In genomic region chr5:66511491-66511890, GRCh38 we compare ENCODE assay signal across 27 cellular contexts.
DNase-seq lines count a peak whose midpoint lies in the region; ATAC-seq, FAIRE-seq and TF ChIP-seq lines count a peak whose summit lies in the region.
"Had no signal": no experiment of that assay in that cellular context is flagged by ENCODE, and none has a peak within 500 bp of the region (broad histone marks: within the 10 kb centered on the region; RNA-seq: fewer than 3 reads in every experiment).

No MANE protein-coding gene starts in this region.

- H4K20me1 ChIP-seq in astrocyte (ENCODE audit: insufficient read depth, low read length) (no peaks in the 10 kb centered on the region), SK-N-SH (ENCODE audit: insufficient read depth) (no peaks in the 10 kb centered on the region)

- TF ChIP-seq CTCF in astrocyte (IDR thresholded peaks at IDR 0.05; ENCODE audit: insufficient read depth, low read depth, low read length): no peak
- TF ChIP-seq CTCF in foreskin keratinocyte (conservative IDR thresholded peaks at IDR 0.05): no peak
- no peak for TF ChIP-seq CTCF in SK-N-SH (IDR thresholded peaks at IDR 0.05)
- TF ChIP-seq CTCF in activated CD8-positive, alpha-beta T cell treated with anti-CD3 and anti-CD28 coated beads for 36 hours (IDR thresholded peaks at IDR 0.05): no peak

- POLR2A ChIA-PET in SK-N-SH (lab: Yijun Ruan, JAX): no interaction called here
- POLR2A ChIA-PET in activated CD8-positive, alpha-beta T cell treated with anti-CD3 and anti-CD28 coated beads for 36 hours (lab: Charles Lee): no interaction called here

- TF ChIP-seq EP300 in SK-N-SH (IDR thresholded peaks at IDR 0.05; ENCODE audit: borderline replicate concordance in 1 of 2, low read depth in 1 of 2, low read length in 1 of 2): no peak

- H3K79me2 ChIP-seq in astrocyte (ENCODE audit: insufficient read depth, low read length) (no peaks in the 10 kb centered on the region), SK-N-SH (ENCODE audit: insufficient read depth) (no peaks in the 10 kb centered on the region)

- peaks cover 2% of the 10 kb centered on the region for H3K9me3 Mint-ChIP-seq in astrocyte (ENCODE audit: unreplicated experiment)
- no peaks in the 10 kb centered on the region for H3K9me3 Mint-ChIP-seq in activated CD8-positive, alpha-beta T cell treated with anti-CD3 and anti-CD28 coated beads for 36 hours
- H3K9me3 Mint-ChIP-seq: H9 had no signal

- H3K9me2 ChIP-seq in SK-N-SH: no peaks in the 10 kb centered on the region

- H3K36me3 Mint-ChIP-seq in astrocyte (ENCODE audit: low read depth, unreplicated experiment): no peaks in the 10 kb centered on the region
- H3K36me3 Mint-ChIP-seq in activated CD8-positive, alpha-beta T cell treated with anti-CD3 and anti-CD28 coated beads for 36 hours (ENCODE audit: low read depth): no peaks in the 10 kb centered on the region
- H3K36me3 Mint-ChIP-seq: CD4-positive, alpha-beta memory T cell had no signal

- no peaks in the 10 kb centered on the region for H3K27me3 ChIP-seq in astrocyte (ENCODE audit: insufficient read depth, low read length)
- no peaks in the 10 kb centered on the region for H3K27me3 ChIP-seq in foreskin keratinocyte
- H3K27me3 ChIP-seq in SK-N-SH (ENCODE audit: insufficient read depth): no peaks in the 10 kb centered on the region
- H3K27me3 ChIP-seq: SJSA1 had no signal

- no peak overlapping the region for H3K4me3 Mint-ChIP-seq in astrocyte (ENCODE audit: unreplicated experiment)
- no peak overlapping the region for H3K4me3 Mint-ChIP-seq in activated CD8-positive, alpha-beta T cell treated with anti-CD3 and anti-CD28 coated beads for 36 hours
- H3K4me3 Mint-ChIP-seq: CD4-positive, alpha-beta memory T cell; H9 had no signal

- no peak overlapping the region for H2AFZ ChIP-seq in astrocyte (ENCODE audit: low read depth, low read length)
- no peak overlapping the region for H2AFZ ChIP-seq in SK-N-SH (ENCODE audit: low read depth)

- no peaks in the 10 kb centered on the region for H3F3A ChIP-seq in SK-N-SH (replicated peaks; ENCODE audit: insufficient read depth)

- H3K9me3 ChIP-seq in astrocyte (ENCODE audit: insufficient read depth, low read depth, low read length) (peaks cover 2% of the 10 kb centered on the region), SK-N-SH (no peaks in the 10 kb centered on the region)
- H3K9me3 ChIP-seq: SJSA1 had no signal

- no peak overlapping the region for H3K27ac ChIP-seq in astrocyte (ENCODE audit: low read depth, low read length)
- H3K27ac ChIP-seq in foreskin keratinocyte: no peak overlapping the region
- H3K27ac ChIP-seq in SK-N-SH (ENCODE audit: low read depth in 2 of 2, low read length in 1 of 2): no peak overlapping the region
- H3K27ac ChIP-seq: SJSA1 had no signal

- H3K4me2 ChIP-seq in astrocyte (ENCODE audit: low read length) (no peak overlapping the region), SK-N-SH (no peak overlapping the region)

- H3K4me3 ChIP-seq in astrocyte (ENCODE audit: insufficient read depth, low read depth, low read length): no peak overlapping the region
- H3K4me3 ChIP-seq in SK-N-SH (ENCODE audit: low read depth in 2 of 2, low read length in 1 of 2): no peak overlapping the region
- H3K4me3 ChIP-seq: SJSA1 had no signal

- H3K9ac ChIP-seq in astrocyte (ENCODE audit: low read length) (no peak overlapping the region), SK-N-SH (no peak overlapping the region)

- peaks cover 9% of the 10 kb centered on the region for H3K27me3 Mint-ChIP-seq in astrocyte (ENCODE audit: low read depth, unreplicated experiment)
- no peaks in the 10 kb centered on the region for H3K27me3 Mint-ChIP-seq in activated CD8-positive, alpha-beta T cell treated with anti-CD3 and anti-CD28 coated beads for 36 hours

- no peak overlapping the region for H3K27ac Mint-ChIP-seq in astrocyte (ENCODE audit: unreplicated experiment)
- no peak overlapping the region for H3K27ac Mint-ChIP-seq in activated CD8-positive, alpha-beta T cell treated with anti-CD3 and anti-CD28 coated beads for 36 hours
- H3K27ac Mint-ChIP-seq: CD4-positive, alpha-beta memory T cell; H9 had no signal

- H3K36me3 ChIP-seq in astrocyte (ENCODE audit: insufficient read depth, low read length) (no peaks in the 10 kb centered on the region), SK-N-SH (replicated peaks in 1 of 2; ENCODE audit: control insufficient read depth in 1 of 2, insufficient read depth in 2 of 2, low read length in 1 of 2) (no peaks in the 10 kb centered on the region)
- H3K36me3 ChIP-seq: SJSA1 had no signal

- intact Hi-C loops in activated CD8-positive, alpha-beta T cell treated with anti-CD3 and anti-CD28 coated beads for 36 hours (cut with micrococcal nuclease): no loop called here

- TF ChIP-seq RAD21 in SK-N-SH (IDR thresholded peaks at IDR 0.05; ENCODE audit: low read length): no peak

- FAIRE-seq in astrocyte (lab: Jason Lieb, UNC): peak; percentile 17
- FAIRE-seq: GM18507 had no signal

- DNase-seq in EH (ENCODE audit: low read depth): peak; percentile 7
- DNase-seq in H4 (ENCODE audit: low spot score): peak; percentile 5
- peak; percentile 29 for DNase-seq in astrocyte (ENCODE audit: low read depth)
- DNase-seq in foreskin keratinocyte: peak; percentile 10 to 50
- no peak for DNase-seq in SK-N-SH
- DNase-seq in activated CD8-positive, alpha-beta T cell treated with anti-CD3 and anti-CD28 coated beads for 36 hours: no peak
- DNase-seq: C1 segment of cervical spinal cord; CD4-positive, alpha-beta memory T cell; COR-L47; DMS79; H9; Karpas-422; MV-4-11; NCI-H1105; NCI-H1436 treated with DMSO at 0.1 percent for 48 hours; NCI-H2029; NCI-H446 treated with DMSO at 0.1 percent for 48 hours; NCI-H526; NCI-H82; NK-92 treated with Interleukin-12 subunit alpha and Interleukin-12 subunit beta, amount 100 ng/mL, for 24 hours; PC-3; Right ventricle myocardium superior; RPMI8226; T-helper 1 cell had no signal

- H3K4me1 Mint-ChIP-seq in astrocyte (ENCODE audit: low read depth, unreplicated experiment): no peaks in the 10 kb centered on the region
- no peaks in the 10 kb centered on the region for H3K4me1 Mint-ChIP-seq in activated CD8-positive, alpha-beta T cell treated with anti-CD3 and anti-CD28 coated beads for 36 hours (ENCODE audit: low read depth)
- H3K4me1 Mint-ChIP-seq: CD4-positive, alpha-beta memory T cell; H9 had no signal

- H3K4me1 ChIP-seq in astrocyte (ENCODE audit: insufficient read depth, low read length) (no peaks in the 10 kb centered on the region), foreskin keratinocyte (no peaks in the 10 kb centered on the region), SK-N-SH (ENCODE audit: control insufficient read depth in 1 of 2, insufficient read depth in 2 of 2, low read depth in 1 of 2, low read length in 1 of 2) (no peaks in the 10 kb centered on the region)
- H3K4me1 ChIP-seq: SJSA1 had no signal

- ATAC-seq in foreskin keratinocyte (no peak), HG03196 (IDR thresholded peaks at IDR 0.05; ENCODE audit: unreplicated experiment) (no peak)
- ATAC-seq in activated CD8-positive, alpha-beta T cell treated with anti-CD3 and anti-CD28 coated beads for 36 hours: no peak
- ATAC-seq: PC-3 had no signal

- WGBS in SK-N-SH (ENCODE audit: low lambda C conversion rate): 46% methylated on average over 4 of the region's 4 CpGs

- CTCF ChIA-PET in SK-N-SH (lab: Yijun Ruan, JAX): interaction anchor here (1.5 kb wide), 1 partner anchor 204 kb away, joined by 3 read pairs; no protein-coding TSS in a partner anchor
- CTCF ChIA-PET in activated CD8-positive, alpha-beta T cell treated with anti-CD3 and anti-CD28 coated beads for 36 hours (lab: Charles Lee): no interaction called here

TF ChIP-seq in SK-N-SH, 30 proteins besides CTCF, POLR2A, EP300 and RAD21:
- no peak for TF ChIP-seq MEF2A (IDR thresholded peaks at IDR 0.05; ENCODE audit: borderline replicate concordance, low read depth)
- TF ChIP-seq NFIC (IDR thresholded peaks at IDR 0.05; ENCODE audit: borderline replicate concordance): no peak
- TF ChIP-seq SIN3A (IDR thresholded peaks at IDR 0.05; ENCODE audit: borderline replicate concordance, low read depth, low read length): no peak
- no peak for TF ChIP-seq ZBTB33 (IDR thresholded peaks at IDR 0.05; ENCODE audit: borderline replicate concordance, low read depth)
- TF ChIP-seq FOXJ3 (CRISPR knock-in tag; IDR thresholded peaks at IDR 0.05): no peak
- no peak for TF ChIP-seq CHD2 (IDR thresholded peaks at IDR 0.05; ENCODE audit: low read length, partially characterized antibody)
- no peak for TF ChIP-seq TEAD4 (IDR thresholded peaks at IDR 0.05; ENCODE audit: borderline replicate concordance, insufficient read depth)
- TF ChIP-seq NRF1 (IDR thresholded peaks at IDR 0.05; ENCODE audit: low read depth, low read length): no peak
- no peak for TF ChIP-seq FOSL2 (IDR thresholded peaks at IDR 0.05; ENCODE audit: borderline replicate concordance, low read depth)
- no peak for TF ChIP-seq GATA2 (CRISPR knock-in tag; IDR thresholded peaks at IDR 0.05)
- no peak for TF ChIP-seq POLR2AphosphoS5 (IDR thresholded peaks at IDR 0.05; ENCODE audit: low read depth, low read length)
- TF ChIP-seq FOXM1 (IDR thresholded peaks at IDR 0.05; ENCODE audit: low read depth): no peak

Comparison
In these comparisons a context has a peak if more than half of its experiments do, and no peak if none do; other contexts are left out.
1. DNase-seq: peak in EH (single experiment), H4 (single experiment), astrocyte (single experiment) and foreskin keratinocyte (2 of 2); none in SK-N-SH (single experiment) and activated CD8-positive, alpha-beta T cell treated with anti-CD3 and anti-CD28 coated beads for 36 hours (single experiment).